Comparison of ENCODE assay signal across 18 cellular contexts in the genomic region with DNA sequence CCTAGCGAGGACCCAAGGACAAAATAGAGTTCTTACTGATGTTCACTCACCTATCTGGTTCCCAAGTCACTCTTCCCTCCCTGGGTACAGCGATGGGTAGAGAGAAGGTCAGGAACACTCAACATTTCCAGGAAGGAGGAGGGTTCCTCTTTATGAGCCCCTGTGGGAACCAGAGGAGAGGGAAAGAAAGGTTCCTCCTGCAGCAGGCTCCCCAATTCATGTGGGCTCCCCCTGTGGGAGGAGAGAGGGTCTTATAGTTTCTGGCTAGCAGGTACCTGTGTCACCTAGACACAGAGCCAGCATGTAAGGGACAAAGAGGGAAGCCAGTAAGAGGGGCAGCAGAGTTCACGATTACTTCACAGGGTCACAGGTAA.
DNase-seq lines count a peak whose midpoint lies in the region; ATAC-seq and TF ChIP-seq lines count a peak whose summit lies in the region.
"Had no signal": no experiment of that assay in that cellular context is flagged by ENCODE, and none has a peak within 500 bp of the region (broad histone marks: within the 10 kb centered on the region; RNA-seq: fewer than 3 reads in every experiment).

No MANE protein-coding gene starts in this region.

- no peak for TF ChIP-seq CTCF in left ventricle myocardium inferior (IDR thresholded peaks at IDR 0.05; ENCODE audit: borderline replicate concordance)
- TF ChIP-seq CTCF in chondrocyte (IDR thresholded peaks at IDR 0.05) = no peak
- no peak for TF ChIP-seq CTCF in OCI-LY7 (conservative IDR thresholded peaks at IDR 0.05; ENCODE audit: low read length)

- H3K36me3 Mint-ChIP-seq in chondrocyte (ENCODE audit: low read depth) = peaks cover 56% of the 10 kb centered on the region
- no peaks in the 10 kb centered on the region for H3K36me3 Mint-ChIP-seq in activated T-helper 2 cell treated with anti-CD3 and anti-CD28 coated beads, Interferon-gamma antibody, Interleukin-2, Interleukin-4, amounts not matched to agents 10 μg/mL and 5 μg/mL and 100 μg/mL, durations not matched to agents 14 hours and 24 hours and 36 hours (ENCODE audit: low read depth)
- H3K36me3 Mint-ChIP-seq: CD4-positive, alpha-beta memory T cell had no signal

- H3K9me2 ChIP-seq in OCI-LY7 (ENCODE audit: insufficient read depth, low read length) = no peaks in the 10 kb centered on the region

- intact Hi-C loops in left ventricle myocardium inferior (cut with micrococcal nuclease) (no loop called here), Right ventricle myocardium inferior (cut with DNase I) (no loop called here), OCI-LY7 (cut with micrococcal nuclease; ENCODE audit: unreplicated experiment) (no loop called here)
- intact Hi-C loops in activated T-helper 2 cell treated with anti-CD3 and anti-CD28 coated beads, Interferon-gamma antibody, Interleukin-2, Interleukin-4, amounts not matched to agents 10 μg/mL and 5 μg/mL and 100 μg/mL, durations not matched to agents 14 hours and 24 hours and 36 hours (cut with micrococcal nuclease) = no loop called here

- H3K27me3 Mint-ChIP-seq in chondrocyte (ENCODE audit: low read depth) = no peaks in the 10 kb centered on the region
- peaks cover under 1% of the 10 kb centered on the region for H3K27me3 Mint-ChIP-seq in activated T-helper 2 cell treated with anti-CD3 and anti-CD28 coated beads, Interferon-gamma antibody, Interleukin-2, Interleukin-4, amounts not matched to agents 10 μg/mL and 5 μg/mL and 100 μg/mL, durations not matched to agents 14 hours and 24 hours and 36 hours (ENCODE audit: low read depth)
- H3K27me3 Mint-ChIP-seq: CD4-positive, alpha-beta memory T cell had no signal

- CTCF ChIA-PET in OCI-LY7 (lab: Charles Lee; ENCODE audit: unreplicated experiment) = no interaction called here

- no peaks in the 10 kb centered on the region for H3K9me3 ChIP-seq in left ventricle myocardium inferior (replicated peaks)
- no peaks in the 10 kb centered on the region for H3K9me3 ChIP-seq in OCI-LY7 (ENCODE audit: low read length)
- H3K9me3 ChIP-seq: SJSA1 had no signal

- H3K4me3 Mint-ChIP-seq in chondrocyte (ENCODE audit: unreplicated experiment) = no peak overlapping the region
- H3K4me3 Mint-ChIP-seq in activated T-helper 2 cell treated with anti-CD3 and anti-CD28 coated beads, Interferon-gamma antibody, Interleukin-2, Interleukin-4, amounts not matched to agents 10 μg/mL and 5 μg/mL and 100 μg/mL, durations not matched to agents 14 hours and 24 hours and 36 hours (ENCODE audit: low read depth) = no peak overlapping the region
- H3K4me3 Mint-ChIP-seq: CD4-positive, alpha-beta memory T cell had no signal

- H3K27ac Mint-ChIP-seq in chondrocyte (ENCODE audit: unreplicated experiment) = peak overlapping the region; percentile 32
- no peak overlapping the region for H3K27ac Mint-ChIP-seq in activated T-helper 2 cell treated with anti-CD3 and anti-CD28 coated beads, Interferon-gamma antibody, Interleukin-2, Interleukin-4, amounts not matched to agents 10 μg/mL and 5 μg/mL and 100 μg/mL, durations not matched to agents 14 hours and 24 hours and 36 hours
- H3K27ac Mint-ChIP-seq: CD4-positive, alpha-beta memory T cell had no signal

- H3K9me3 Mint-ChIP-seq in chondrocyte (ENCODE audit: low read depth) = no peaks in the 10 kb centered on the region
- H3K9me3 Mint-ChIP-seq in activated T-helper 2 cell treated with anti-CD3 and anti-CD28 coated beads, Interferon-gamma antibody, Interleukin-2, Interleukin-4, amounts not matched to agents 10 μg/mL and 5 μg/mL and 100 μg/mL, durations not matched to agents 14 hours and 24 hours and 36 hours = no peaks in the 10 kb centered on the region
- H3K9me3 Mint-ChIP-seq: CD4-positive, alpha-beta memory T cell had no signal

- POLR2A ChIA-PET in OCI-LY7 (lab: Charles Lee) = no interaction called here

- H3K36me3 ChIP-seq in left ventricle myocardium inferior (peaks cover 25% of the 10 kb centered on the region), OCI-LY7 (ENCODE audit: insufficient read depth, low read length) (no peaks in the 10 kb centered on the region)
- H3K36me3 ChIP-seq: BLaER1, SJSA1 had no signal

- no peak overlapping the region for H3K4me2 ChIP-seq in OCI-LY7 (ENCODE audit: low read length)
- H3K4me2 ChIP-seq: BLaER1 had no signal

- H3K4me1 ChIP-seq in left ventricle myocardium inferior = peaks cover 51% of the 10 kb centered on the region
- H3K4me1 ChIP-seq in OCI-LY7 (ENCODE audit: insufficient read depth, low read length, poor library complexity, severe bottlenecking) = no peaks in the 10 kb centered on the region
- H3K4me1 ChIP-seq: BLaER1 had no signal

- no peaks in the 10 kb centered on the region for H3K79me2 ChIP-seq in OCI-LY7 (ENCODE audit: insufficient read depth, low read depth, low read length)

- peak overlapping the region; percentile 70 for H3K27ac ChIP-seq in left ventricle myocardium inferior (replicated peaks)
- H3K27ac ChIP-seq in OCI-LY7 (ENCODE audit: low read depth, low read length, poor library complexity, severe bottlenecking) = no peak overlapping the region
- H3K27ac ChIP-seq: BLaER1, SJSA1 had no signal

- no peaks in the 10 kb centered on the region for H3K27me3 ChIP-seq in left ventricle myocardium inferior (ENCODE audit: low read depth)
- H3K27me3 ChIP-seq: BLaER1, SJSA1 had no signal

- H3K4me3 ChIP-seq in left ventricle myocardium inferior (no peak overlapping the region), OCI-LY7 (ENCODE audit: low read depth, low read length, poor library complexity, severe bottlenecking) (no peak overlapping the region)
- H3K4me3 ChIP-seq: BLaER1, SJSA1 had no signal

- DNase-seq in left ventricle myocardium inferior (no peak), Right ventricle myocardium inferior (ENCODE audit: missing footprints) (no peak), NCI-H774 (lab: John Stamatoyannopoulos, UW) (peak; percentile 8), chondrocyte (ENCODE audit: low spot score) (no peak), GM03348 (ENCODE audit: low spot score) (no peak), OCI-LY7 (ENCODE audit: low spot score) (no peak), retina (no peak)
- no peak for DNase-seq in activated T-helper 2 cell treated with anti-CD3 and anti-CD28 coated beads, Interferon-gamma antibody, Interleukin-2, Interleukin-4, amounts not matched to agents 10 μg/mL and 5 μg/mL and 100 μg/mL, durations not matched to agents 14 hours and 24 hours and 36 hours (ENCODE audit: low spot score)
- DNase-seq: Calu3; CD4-positive, alpha-beta memory T cell; DMS79; H7; NCI-H1105 treated with DMSO at 0.1 percent for 48 hours; NCI-H1694; NCI-H2081 treated with DMSO at 0.1 percent for 48 hours; NCI-H748 treated with DMSO at 0.1 percent for 48 hours had no signal

- H4K20me1 ChIP-seq in OCI-LY7 (ENCODE audit: insufficient read depth, low read length) = no peaks in the 10 kb centered on the region
- H4K20me1 ChIP-seq: BLaER1 had no signal

- ATAC-seq in Right ventricle myocardium inferior = no peak

- no peak overlapping the region for H2AFZ ChIP-seq in OCI-LY7 (ENCODE audit: low read length)

- peaks cover 31% of the 10 kb centered on the region for H3K4me1 Mint-ChIP-seq in chondrocyte (ENCODE audit: low read depth)
- peaks cover under 1% of the 10 kb centered on the region for H3K4me1 Mint-ChIP-seq in activated T-helper 2 cell treated with anti-CD3 and anti-CD28 coated beads, Interferon-gamma antibody, Interleukin-2, Interleukin-4, amounts not matched to agents 10 μg/mL and 5 μg/mL and 100 μg/mL, durations not matched to agents 14 hours and 24 hours and 36 hours (ENCODE audit: low read depth)
- H3K4me1 Mint-ChIP-seq: CD4-positive, alpha-beta memory T cell had no signal

- no TSS peak for BruUV-seq in OCI-LY7 (replicated peaks; lab: Mats Ljungman, UMichigan)
